8 cellular contexts compared by ENCODE assay signal in genomic region chr4:163554870-163555465, GRCh38.
DNase-seq lines count a peak whose midpoint lies in the region; ATAC-seq and TF ChIP-seq lines count a peak whose summit lies in the region.

No MANE protein-coding gene starts in this region.

- H2AFZ ChIP-seq in Karpas-422 (ENCODE audit: low read length): no peak overlapping the region

- H3K36me3 ChIP-seq in CD8-positive, alpha-beta T cell (ENCODE audit: insufficient read depth, low read length): no peaks in the 10 kb centered on the region
- no peaks in the 10 kb centered on the region for H3K36me3 ChIP-seq in Karpas-422 (ENCODE audit: insufficient read depth, low read length)

- no peak overlapping the region for H3K4me3 ChIP-seq in CD8-positive, alpha-beta T cell (ENCODE audit: low read depth, low read length)
- no peak overlapping the region for H3K4me3 ChIP-seq in Karpas-422 (ENCODE audit: low read length)

- POLR2A ChIA-PET in CD8-positive, alpha-beta T cell (lab: Charles Lee): no interaction called here
- POLR2A ChIA-PET in WTC11 (lab: Charles Lee): no interaction called here

- H3K36me3 Mint-ChIP-seq in CD8-positive, alpha-beta T cell: no peaks in the 10 kb centered on the region
- H3K36me3 Mint-ChIP-seq in WTC11: no peaks in the 10 kb centered on the region

- no peaks in the 10 kb centered on the region for H3K79me2 ChIP-seq in Karpas-422 (ENCODE audit: low read length)

- no peak overlapping the region for H3K4me2 ChIP-seq in Karpas-422 (ENCODE audit: low read depth, low read length, poor library complexity, severe bottlenecking)

- H3K27ac ChIP-seq in CD8-positive, alpha-beta T cell (ENCODE audit: low read depth, low read length): no peak overlapping the region
- H3K27ac ChIP-seq in Karpas-422 (ENCODE audit: low read length): no peak overlapping the region

- peaks cover 28% of the 10 kb centered on the region for H3K4me1 Mint-ChIP-seq in CD8-positive, alpha-beta T cell (ENCODE audit: low read depth)
- H3K4me1 Mint-ChIP-seq in WTC11: no peaks in the 10 kb centered on the region

- CTCF ChIA-PET in CD8-positive, alpha-beta T cell (lab: Charles Lee): interaction anchor here (0.6 to 11.3 kb wide), 15 partner anchors 12 to 1176 kb away, joined by 3 to 129 read pairs (median 4); no protein-coding TSS in a partner anchor
- CTCF ChIA-PET in WTC11 (lab: Charles Lee): interaction anchor here (1.0 to 3.1 kb wide), 2 partner anchors 9 to 457 kb away, joined by 3 to 15 read pairs; no protein-coding TSS in a partner anchor

- H3K4me3 Mint-ChIP-seq in CD8-positive, alpha-beta T cell: no peak overlapping the region
- H3K4me3 Mint-ChIP-seq in WTC11: no peak overlapping the region

- intact Hi-C loops in CD8-positive, alpha-beta T cell (cut with DNase I, micrococcal nuclease): loop anchor here (1.0 to 5.0 kb wide), 6 partner anchors 126 to 1907 kb away; no protein-coding TSS in a partner anchor

- no peak overlapping the region for H3K9ac ChIP-seq in Karpas-422 (ENCODE audit: low read length)

- DNase-seq in CD8-positive, alpha-beta T cell: no peak
- DNase-seq in Karpas-422 (peak; percentile 89), WTC11 (ENCODE audit: low spot score) (no peak), kidney tubule cell (ENCODE audit: low spot score) (peak; percentile 39), A172 (ENCODE audit: low spot score) (no peak), NCI-H345 (lab: John Stamatoyannopoulos, UW) (no peak)
- DNase-seq in activated T-cell treated with anti-CD3 and anti-CD28 coated beads, Interleukin-2, amount 50 U/mL, for 1 hour: no peak
- no peak for DNase-seq in activated CD4-positive, alpha-beta T cell treated with anti-CD3 and anti-CD28 coated beads for 48 hours

- no peak for ATAC-seq in CD8-positive, alpha-beta T cell
- no peak for ATAC-seq in WTC11

- H3K27me3 ChIP-seq in CD8-positive, alpha-beta T cell (ENCODE audit: insufficient read depth, low read length): no peaks in the 10 kb centered on the region
- no peaks in the 10 kb centered on the region for H3K27me3 ChIP-seq in Karpas-422 (ENCODE audit: low read length)

- peaks cover 2% of the 10 kb centered on the region for H3K9me3 Mint-ChIP-seq in CD8-positive, alpha-beta T cell
- no peaks in the 10 kb centered on the region; the same call in 1 of the 2 replicates for H3K9me3 Mint-ChIP-seq in WTC11

- peaks cover 23% of the 10 kb centered on the region for H3K4me1 ChIP-seq in CD8-positive, alpha-beta T cell (ENCODE audit: insufficient read depth, low read length)
- H3K4me1 ChIP-seq in Karpas-422 (ENCODE audit: low read length): peaks cover 37% of the 10 kb centered on the region

- no peak overlapping the region for H3K27ac Mint-ChIP-seq in CD8-positive, alpha-beta T cell
- no peak overlapping the region for H3K27ac Mint-ChIP-seq in WTC11

- TF ChIP-seq CTCF in CD8-positive, alpha-beta T cell (IDR thresholded peaks at IDR 0.05): peak; percentile 87
- TF ChIP-seq CTCF in WTC11 (IDR thresholded peaks at IDR 0.05): peak; percentile 68

- H4K20me1 ChIP-seq in Karpas-422 (ENCODE audit: insufficient read depth, low read depth, low read length): no peaks in the 10 kb centered on the region

- H3K9me3 ChIP-seq in CD8-positive, alpha-beta T cell (ENCODE audit: low read length): no peaks in the 10 kb centered on the region
- no peaks in the 10 kb centered on the region for H3K9me3 ChIP-seq in Karpas-422 (ENCODE audit: low read length)

- H3K9me2 ChIP-seq in Karpas-422 (replicated peaks; ENCODE audit: insufficient read depth, low read length): no peaks in the 10 kb centered on the region

- peaks cover 3% of the 10 kb centered on the region for H3K27me3 Mint-ChIP-seq in CD8-positive, alpha-beta T cell (ENCODE audit: low read depth)
- H3K27me3 Mint-ChIP-seq in WTC11 (ENCODE audit: low read depth): no peaks in the 10 kb centered on the region

TF ChIP-seq in WTC11, 78 proteins besides CTCF, POLR2A, EP300 and RAD21 (continues in another document):
- TF ChIP-seq HMGXB4 (CRISPR knock-in tag; IDR thresholded peaks at IDR 0.05): no peak
- TF ChIP-seq AFF4 (CRISPR knock-in tag; IDR thresholded peaks at IDR 0.05; ENCODE audit: borderline replicate concordance): no peak
- TF ChIP-seq FOXK1 (CRISPR knock-in tag; IDR thresholded peaks at IDR 0.05): no peak
- no peak for TF ChIP-seq ARID4B (CRISPR knock-in tag; IDR thresholded peaks at IDR 0.05; ENCODE audit: borderline replicate concordance)

Comparison
In these comparisons a context has a peak if more than half of its experiments do, and no peak if none do; other contexts are left out.
1. DNase-seq: peak in Karpas-422 (single experiment) and kidney tubule cell (single experiment); none in CD8-positive, alpha-beta T cell (0 of 7), WTC11 (single experiment), A172 (single experiment), activated T-cell treated with anti-CD3 and anti-CD28 coated beads, Interleukin-2, amount 50 U/mL, for 1 hour (single experiment), activated CD4-positive, alpha-beta T cell treated with anti-CD3 and anti-CD28 coated beads for 48 hours (single experiment) and NCI-H345 (single experiment).